Comparison of ENCODE assay signal across 23 cellular contexts in genomic region chr6:159837141-159837490, GRCh38. TPM values are rescaled to one million over a fixed set of nuclear protein-coding genes. Genes with fewer than 3 reads are reported as not detected.
"Had no signal": no experiment of that assay in that cellular context is flagged by ENCODE, and none has a peak within 500 bp of the region (broad histone marks: within the 10 kb centered on the region; RNA-seq: fewer than 3 reads in every experiment).

No MANE protein-coding gene starts in this region.

- ATAC-seq: T-cell had no signal

- H3K4me1 ChIP-seq: adrenal gland, body of pancreas, neural progenitor cell, pancreas had no signal

- H3K27me3 ChIP-seq: adrenal gland, body of pancreas, esophagus squamous epithelium, neural progenitor cell, pancreas had no signal

- H3K9me3 ChIP-seq: adrenal gland, body of pancreas, esophagus squamous epithelium, pancreas, SK-N-SH had no signal

- DNase-seq: activated CD4-positive, CD25-positive, alpha-beta regulatory T cell treated with anti-CD3 and anti-CD28 coated beads, Interleukin-2, amount 50 U/mL, for 72 hours; activated naive CD4-positive, alpha-beta T cell treated with anti-CD3 and anti-CD28 coated beads, Interleukin-2, amount 50 U/mL, for 16 hours; body of pancreas; central memory CD4-positive, alpha-beta T cell; cortex of kidney; effector CD4-positive, alpha-beta T cell; esophagus squamous epithelium; kidney glomerular epithelial cell; naive B cell; pancreas; SK-N-SH; stimulated activated CD4-positive, alpha-beta T cell treated with anti-CD3 and anti-CD28 coated beads, Interleukin-15, amount 100 ng/mL, for 24 hours; stimulated activated CD4-positive, alpha-beta T cell treated with anti-CD3 and anti-CD28 coated beads, Interleukin-4, amount 100 ng/mL, for 1 hour; stimulated activated naive CD4-positive, alpha-beta T cell; T-cell; T-helper 9 cell; trophoblast cell had no signal

- H3K36me3 ChIP-seq: adrenal gland, esophagus squamous epithelium, neural progenitor cell, pancreas had no signal

- H3K4me3 ChIP-seq: adrenal gland, body of pancreas, esophagus squamous epithelium, neural progenitor cell, pancreas had no signal

- H3K27ac ChIP-seq: body of pancreas, esophagus squamous epithelium, neural progenitor cell, pancreas had no signal

- FAIRE-seq: endothelial cell of umbilical vein, pancreas had no signal

RNA-seq across cellular contexts. Expression of gene PNLDC1, which starts 37.0 kb away (rescaled TPM):
- total RNA-seq: endothelial cell of umbilical vein, esophagus squamous epithelium, fibroblast of villous mesenchyme, lung microvascular endothelial cell had no signal
- polyA plus RNA-seq: endothelial cell of umbilical vein, SK-N-SH had no signal

RNA-seq across cellular contexts. Expression of gene MAS1, which starts 53.7 kb away (rescaled TPM):
- total RNA-seq: adrenal gland, body of pancreas, endothelial cell of umbilical vein, esophagus squamous epithelium, fibroblast of villous mesenchyme, lung microvascular endothelial cell, pancreas, subcutaneous adipose tissue, T-cell had no signal
- polyA plus RNA-seq: endothelial cell of umbilical vein, SK-N-SH had no signal
